In genomic region chr1:193189442-193190095, GRCh38 we compare ENCODE assay signal across 21 cellular contexts. TPM values are rescaled to one million over a fixed set of nuclear protein-coding genes. Genes with fewer than 3 reads are reported as not detected.
DNase-seq lines count a peak whose midpoint lies in the region; ATAC-seq and TF ChIP-seq lines count a peak whose summit lies in the region.
"Had no signal": no experiment of that assay in that cellular context is flagged by ENCODE, and none has a peak within 500 bp of the region (broad histone marks: within the 10 kb centered on the region; RNA-seq: fewer than 3 reads in every experiment).

No MANE protein-coding gene starts in this region.

- peaks cover 27% of the 10 kb centered on the region for H3K36me3 Mint-ChIP-seq in WTC11
- peaks cover 20% of the 10 kb centered on the region for H3K36me3 Mint-ChIP-seq in type B pancreatic cell
- peaks cover 10 to 14% of the 10 kb centered on the region in 2 donors for H3K36me3 Mint-ChIP-seq in CD14-positive monocyte

- WGBS in hepatocyte (ENCODE audit: low lambda C conversion rate, missing lambda C conversion rate): 88% methylated on average over 3 of the region's 3 CpGs

- H3K9me3 Mint-ChIP-seq in WTC11: peaks cover 24% of the 10 kb centered on the region
- H3K9me3 Mint-ChIP-seq in type B pancreatic cell: no peaks in the 10 kb centered on the region
- H3K9me3 Mint-ChIP-seq in CD14-positive monocyte: peaks cover 3 to 12% (median 10%) of the 10 kb centered on the region in 7 donors
- H3K9me3 Mint-ChIP-seq: stimulated activated naive CD8-positive, alpha-beta T cell treated with anti-CD3 and anti-CD28 coated beads, Interleukin-15, Interleukin-2, amounts not matched to agents 100 ng/mL and 50 ng/mL, for 24 hours had no signal

- H3K4me2 ChIP-seq in hepatocyte: peak overlapping the region; percentile 16
- H3K4me2 ChIP-seq: BLaER1 had no signal

- H3K27ac Mint-ChIP-seq in WTC11 (peak overlapping the region; percentile 46; the same call in 1 of the 2 replicates), type B pancreatic cell (peak overlapping the region; percentile 35), CD14-positive monocyte (no peak overlapping the region)
- H3K27ac Mint-ChIP-seq: activated CD4-positive, alpha-beta T cell treated with anti-CD3 and anti-CD28 coated beads, Interleukin-2, amount 10 ng/mL, durations not matched to agents 7 days and 5 days; stimulated activated naive CD8-positive, alpha-beta T cell treated with anti-CD3 and anti-CD28 coated beads, Interleukin-15, Interleukin-2, amounts not matched to agents 100 ng/mL and 50 ng/mL, for 24 hours had no signal

- H3K27me3 Mint-ChIP-seq in WTC11 (ENCODE audit: low read depth) (no peaks in the 10 kb centered on the region), type B pancreatic cell (no peaks in the 10 kb centered on the region), CD14-positive monocyte (ENCODE audit: low read depth in 3 of 3) (no peaks in the 10 kb centered on the region)
- H3K27me3 Mint-ChIP-seq: activated CD4-positive, alpha-beta T cell treated with anti-CD3 and anti-CD28 coated beads, Interleukin-2, amount 10 ng/mL, durations not matched to agents 7 days and 5 days; stimulated activated naive CD8-positive, alpha-beta T cell treated with anti-CD3 and anti-CD28 coated beads, Interleukin-15, Interleukin-2, amounts not matched to agents 100 ng/mL and 50 ng/mL, for 24 hours had no signal

- H3K9me3 ChIP-seq in hepatocyte (ENCODE audit: low read depth) (no peaks in the 10 kb centered on the region), mucosa of descending colon (peaks cover 6% of the 10 kb centered on the region)
- H3K9me3 ChIP-seq: adrenal gland had no signal

- H3K4me1 ChIP-seq in hepatocyte (ENCODE audit: insufficient read depth) (peaks cover 38% of the 10 kb centered on the region), mucosa of descending colon (ENCODE audit: low read depth) (peaks cover 34% of the 10 kb centered on the region)
- H3K4me1 ChIP-seq: BLaER1 had no signal

- no peak overlapping the region for H2AFZ ChIP-seq in hepatocyte

- ATAC-seq in WTC11 (no peak), mucosa of descending colon (no peak)
- ATAC-seq: left lobe of liver had no signal

- H3K9me2 ChIP-seq in hepatocyte (replicated peaks; ENCODE audit: insufficient read depth): no peaks in the 10 kb centered on the region

- no peak overlapping the region for H3K4me3 Mint-ChIP-seq in WTC11
- H3K4me3 Mint-ChIP-seq in type B pancreatic cell: peak overlapping the region; percentile 10
- H3K4me3 Mint-ChIP-seq in CD14-positive monocyte: no peak overlapping the region
- H3K4me3 Mint-ChIP-seq: activated CD4-positive, alpha-beta T cell treated with anti-CD3 and anti-CD28 coated beads, Interleukin-2, amount 10 ng/mL, durations not matched to agents 7 days and 5 days; stimulated activated naive CD8-positive, alpha-beta T cell treated with anti-CD3 and anti-CD28 coated beads, Interleukin-15, Interleukin-2, amounts not matched to agents 100 ng/mL and 50 ng/mL, for 24 hours had no signal

- intact Hi-C loops in CD14-positive monocyte (cut with micrococcal nuclease) (loop anchor here in 1 of 2 donors (10.0 kb wide), 1 partner anchor 1105 kb away; no protein-coding TSS in a partner anchor), mucosa of descending colon (cut with DNase I, micrococcal nuclease) (loop anchor here in 1 of 2 donors (10.0 kb wide), 2 partner anchors 215 to 1105 kb away; no protein-coding TSS in a partner anchor)

- POLR2A ChIA-PET in WTC11 (lab: Charles Lee): no interaction called here

- H3K36me3 ChIP-seq in hepatocyte (replicated peaks; ENCODE audit: insufficient read depth, low read depth): no peaks in the 10 kb centered on the region
- no peaks in the 10 kb centered on the region for H3K36me3 ChIP-seq in mucosa of descending colon (ENCODE audit: low read depth)
- H3K36me3 ChIP-seq: adrenal gland had no signal

- DNase-seq in NCI-H748 (lab: John Stamatoyannopoulos, UW; ENCODE audit: unreplicated experiment) (peak; percentile 27), NCI-H748 treated with DMSO at 0.1 percent for 48 hours (lab: John Stamatoyannopoulos, UW) (no peak), WTC11 (ENCODE audit: low spot score) (no peak), hepatocyte (ENCODE audit: low spot score) (no peak), type B pancreatic cell (ENCODE audit: extremely low spot score, unreplicated experiment) (no peak), CD14-positive monocyte (ENCODE audit: low spot score) (no peak), mucosa of descending colon (no peak), NCI-H1105 treated with DMSO at 0.1 percent for 48 hours (lab: John Stamatoyannopoulos, UW) (no peak)
- DNase-seq: activated CD4-positive, alpha-beta T cell treated with anti-CD3 and anti-CD28 coated beads, Interleukin-2, amount 10 ng/mL, durations not matched to agents 7 days and 5 days; activated CD8-positive, alpha-beta memory T cell treated with anti-CD3 and anti-CD28 coated beads, Interleukin-2, amount 50 U/mL, for 48 hours; activated gamma-delta T cell; adrenal gland; central memory CD4-positive, alpha-beta T cell; DMS79; NCI-H1092 treated with DMSO at 0.1 percent for 48 hours; NCI-H510A treated with DMSO at 0.1 percent for 48 hours; occipital lobe; SHP77 treated with DMSO at 0.1 percent for 48 hours had no signal

- TF ChIP-seq CTCF in WTC11 (IDR thresholded peaks at IDR 0.05) (no peak), hepatocyte (IDR thresholded peaks at IDR 0.05; ENCODE audit: poor library complexity) (no peak), type B pancreatic cell (conservative IDR thresholded peaks at IDR 0.05) (no peak), CD14-positive monocyte (IDR thresholded peaks at IDR 0.05) (no peak), mucosa of descending colon (IDR thresholded peaks at IDR 0.05) (no peak)

- H3K27me3 ChIP-seq in hepatocyte: no peaks in the 10 kb centered on the region
- H3K27me3 ChIP-seq: adrenal gland, BLaER1 had no signal

- H3K4me1 Mint-ChIP-seq in WTC11: peaks cover 18% of the 10 kb centered on the region
- H3K4me1 Mint-ChIP-seq in type B pancreatic cell (ENCODE audit: unreplicated experiment): peaks cover 27% of the 10 kb centered on the region
- H3K4me1 Mint-ChIP-seq in CD14-positive monocyte: peaks cover 18% of the 10 kb centered on the region

- no peak overlapping the region for H3K4me3 ChIP-seq in hepatocyte
- no peak overlapping the region for H3K4me3 ChIP-seq in mucosa of descending colon
- H3K4me3 ChIP-seq: adrenal gland, BLaER1 had no signal

- CTCF ChIA-PET in WTC11 (lab: Charles Lee): interaction anchor here (0.7 to 1.2 kb wide), 4 partner anchors 8 to 148 kb away, joined by 3 to 5 read pairs (median 4); no protein-coding TSS in a partner anchor

- H3K27ac ChIP-seq in hepatocyte: peak overlapping the region; percentile 47
- H3K27ac ChIP-seq: adrenal gland, BLaER1 had no signal

- peaks cover 65% of the 10 kb centered on the region for H3K79me2 ChIP-seq in hepatocyte

- H4K20me1 ChIP-seq in hepatocyte (ENCODE audit: insufficient read depth, poor library complexity, severe bottlenecking): no peaks in the 10 kb centered on the region

TF ChIP-seq in WTC11, 78 proteins besides CTCF, POLR2A, EP300 and RAD21 (continues in another document):
- no peak for TF ChIP-seq CBFB (CRISPR knock-in tag; IDR thresholded peaks at IDR 0.05; ENCODE audit: low read depth)
- TF ChIP-seq ATF2 (CRISPR knock-in tag; IDR thresholded peaks at IDR 0.05; ENCODE audit: borderline replicate concordance, low read depth): no peak
- no peak for TF ChIP-seq ZNF532 (CRISPR knock-in tag; IDR thresholded peaks at IDR 0.05; ENCODE audit: borderline replicate concordance)
- no peak for TF ChIP-seq HMGA2 (CRISPR knock-in tag; IDR thresholded peaks at IDR 0.05)

RNA-seq across cellular contexts. Expression of gene B3GALT2, which starts 3.2 kb away (rescaled TPM):
- 0.05 TPM in 1 of 3 replicates, not detected in the others for total RNA-seq in WTC11 (2021)
- total RNA-seq in hepatocyte: 7.9 and 9.7 TPM in 2 replicates
- 1.4 and 1.8 TPM in 2 replicates for polyA plus RNA-seq in hepatocyte
- total RNA-seq in type B pancreatic cell (ENCODE audit: low replicate concordance): 3.2 and 3.6 TPM in 2 replicates
- polyA plus RNA-seq in CD14-positive monocyte: under 1 TPM in 1 of 2 donors, not detected in 1; 0.26 TPM
- total RNA-seq in mucosa of descending colon: 1 to 10 TPM in 1 of 3 donors, under 1 TPM in 2; 0.43 to 1.5 (median 0.67) TPM

Comparison
In these comparisons a context has a peak if more than half of its experiments do, and no peak if none do; other contexts are left out.
1. H3K27ac Mint-ChIP-seq: peak in WTC11 (single experiment) and type B pancreatic cell (single experiment); none in CD14-positive monocyte (0 of 7).